ENCODE assay signal across 18 cellular contexts in the genomic region with DNA sequence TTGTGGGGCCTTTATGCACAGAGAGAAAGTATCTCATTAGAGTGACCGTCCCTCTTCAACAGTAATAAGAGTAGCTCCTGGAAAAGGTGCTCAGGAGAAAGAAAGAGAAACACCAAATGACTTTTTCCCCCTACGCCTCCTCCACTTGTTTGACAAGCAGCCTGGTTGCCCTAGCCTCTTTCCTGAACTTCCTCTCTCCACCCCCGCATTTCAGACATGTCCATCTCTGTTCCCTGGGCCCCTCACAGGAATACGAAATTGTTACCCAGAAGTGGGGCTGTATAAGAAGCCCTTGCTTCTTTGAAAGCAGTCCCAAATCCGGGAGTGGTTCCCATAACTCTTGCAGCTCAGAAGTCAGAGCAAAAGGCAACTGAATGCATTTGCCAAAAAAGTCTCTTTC.
DNase-seq lines count a peak whose midpoint lies in the region; ATAC-seq and TF ChIP-seq lines count a peak whose summit lies in the region.
"Had no signal": no experiment of that assay in that cellular context is flagged by ENCODE, and none has a peak within 500 bp of the region (broad histone marks: within the 10 kb centered on the region; RNA-seq: fewer than 3 reads in every experiment).

No MANE protein-coding gene starts in this region.

- H3K27ac ChIP-seq in endodermal cell (ENCODE audit: low read depth, low read length) = peak overlapping the region; percentile 22

- in situ Hi-C loops in KBM-7 (cut with MboI; ENCODE audit: low pct_unique_long_range_greater_than_20kb, low sequenced_read_pairs) = no loop called here

- H3K4me3 Mint-ChIP-seq in endodermal cell (no peak overlapping the region), neural crest cell (peak overlapping the region; percentile 36)
- H3K4me3 Mint-ChIP-seq in stimulated activated naive B cell treated with anti-CD40 and anti-IgM and Interleukin-4, amounts not matched to agents 10 μg/mL and 1 μg/mL and 100 μg/mL, for 72 hours = no peak overlapping the region
- H3K4me3 Mint-ChIP-seq: B cell; CD4-positive, alpha-beta T cell; GM23338; HFFc6 had no signal

- no peak for TF ChIP-seq CTCF in endodermal cell (conservative IDR thresholded peaks at IDR 0.05)
- no peak for TF ChIP-seq CTCF in neural crest cell (conservative IDR thresholded peaks at IDR 0.05)

- no peaks in the 10 kb centered on the region for H3K9me3 ChIP-seq in endodermal cell (ENCODE audit: control insufficient read depth, low read length)

- H3K27ac Mint-ChIP-seq in endodermal cell = no peak overlapping the region
- peak overlapping the region; percentile 94 for H3K27ac Mint-ChIP-seq in neural crest cell (ENCODE audit: unreplicated experiment)
- H3K27ac Mint-ChIP-seq in stimulated activated naive B cell treated with anti-CD40 and anti-IgM and Interleukin-4, amounts not matched to agents 10 μg/mL and 1 μg/mL and 100 μg/mL, for 72 hours = peak overlapping the region; percentile 20
- H3K27ac Mint-ChIP-seq: B cell; CD4-positive, alpha-beta T cell; GM23338; HFFc6 had no signal

- no peak overlapping the region for H3K9ac ChIP-seq in endodermal cell (ENCODE audit: extremely low read depth, low read length, poor library complexity, severe bottlenecking)

- H3K4me1 Mint-ChIP-seq in endodermal cell = peaks cover 3% of the 10 kb centered on the region
- peaks cover 43% of the 10 kb centered on the region for H3K4me1 Mint-ChIP-seq in neural crest cell
- peaks cover 29 to 75% of the 10 kb centered on the region in 2 donors for H3K4me1 Mint-ChIP-seq in stimulated activated naive B cell treated with anti-CD40 and anti-IgM and Interleukin-4, amounts not matched to agents 10 μg/mL and 1 μg/mL and 100 μg/mL, for 72 hours
- H3K4me1 Mint-ChIP-seq: GM23338 had no signal

- no peaks in the 10 kb centered on the region for H3K4me1 ChIP-seq in endodermal cell (ENCODE audit: control insufficient read depth, insufficient read depth, low read length)

- no peak for ATAC-seq in stimulated activated naive B cell treated with anti-CD40 and anti-IgM and Interleukin-4, amounts not matched to agents 10 μg/mL and 1 μg/mL and 100 μg/mL, for 72 hours (replicated peaks)
- ATAC-seq in GM18511 (IDR thresholded peaks at IDR 0.05; ENCODE audit: unreplicated experiment) = no peak
- ATAC-seq: GM23338, HCT116 had no signal

- H3K27me3 Mint-ChIP-seq in endodermal cell (ENCODE audit: insufficient read depth) = no peaks in the 10 kb centered on the region
- H3K27me3 Mint-ChIP-seq in neural crest cell (ENCODE audit: low read depth) = no peaks in the 10 kb centered on the region
- H3K27me3 Mint-ChIP-seq in stimulated activated naive B cell treated with anti-CD40 and anti-IgM and Interleukin-4, amounts not matched to agents 10 μg/mL and 1 μg/mL and 100 μg/mL, for 72 hours = no peaks in the 10 kb centered on the region
- H3K27me3 Mint-ChIP-seq: B cell; CD4-positive, alpha-beta T cell had no signal

- H3K36me3 ChIP-seq in endodermal cell (ENCODE audit: control insufficient read depth, insufficient read depth, low read length) = no peaks in the 10 kb centered on the region

- peaks cover 3% of the 10 kb centered on the region for H3K9me3 Mint-ChIP-seq in endodermal cell
- H3K9me3 Mint-ChIP-seq in neural crest cell = peaks cover 16% of the 10 kb centered on the region
- peaks cover 4 to 14% of the 10 kb centered on the region in 2 donors for H3K9me3 Mint-ChIP-seq in stimulated activated naive B cell treated with anti-CD40 and anti-IgM and Interleukin-4, amounts not matched to agents 10 μg/mL and 1 μg/mL and 100 μg/mL, for 72 hours

- H3K36me3 Mint-ChIP-seq in endodermal cell (ENCODE audit: low read depth) (no peaks in the 10 kb centered on the region), neural crest cell (ENCODE audit: low read depth) (peaks cover 9% of the 10 kb centered on the region)
- peaks cover 9 to 19% of the 10 kb centered on the region in 2 donors for H3K36me3 Mint-ChIP-seq in stimulated activated naive B cell treated with anti-CD40 and anti-IgM and Interleukin-4, amounts not matched to agents 10 μg/mL and 1 μg/mL and 100 μg/mL, for 72 hours

- WGBS in endodermal cell (ENCODE audit: insufficient coverage in 1 of 2, insufficient read length in 1 of 2), 2 experiments = 85 to 89% methylated on average over 4 to 5 of the region's 5 CpGs

- H3K27me3 ChIP-seq in endodermal cell (ENCODE audit: control insufficient read depth, insufficient read depth, low read length, poor library complexity, severe bottlenecking) = no peaks in the 10 kb centered on the region

- no peak overlapping the region for H3K4me3 ChIP-seq in endodermal cell (ENCODE audit: low read length)
- H3K4me3 ChIP-seq: GM23338 had no signal

- DNase-seq in KBM-7 (peak; percentile 51), endodermal cell (no peak), neural crest cell (ENCODE audit: low read depth, low spot score) (no peak), RKO (ENCODE audit: low spot score) (no peak)
- DNase-seq in stimulated activated naive B cell treated with anti-CD40 and anti-IgM and Interleukin-4, amounts not matched to agents 10 μg/mL and 1 μg/mL and 100 μg/mL, for 72 hours = no peak
- no peak for DNase-seq in stimulated activated CD4-positive, alpha-beta T cell treated with anti-CD3 and anti-CD28 coated beads, Interleukin-4, amount 100 ng/mL, for 4 hours
- DNase-seq: C1 segment of cervical spinal cord; CD4-positive, alpha-beta T cell; DMS153; DMS79; GDM1; H7; HFFc6; IMR-90 had no signal
